Comparison of ENCODE assay signal across 35 cellular contexts in genomic region chr6:35879151-35879550, GRCh38.
"Had no signal": no experiment of that assay in that cellular context is flagged by ENCODE, and none has a peak within 500 bp of the region (broad histone marks: within the 10 kb centered on the region; RNA-seq: fewer than 3 reads in every experiment).

No MANE protein-coding gene starts in this region.

- H3K27me3 ChIP-seq: MG63 had no signal

- H3K4me3 ChIP-seq: MG63 had no signal

- DNase-seq: Karpas-422, Kasumi-1, MG63, MM.1S, MV-4-11, NCI-H1048, NCI-H1092, NCI-H1092 treated with DMSO at 0.1 percent for 48 hours, NCI-H1105, NCI-H1105 treated with DMSO at 0.1 percent for 48 hours, NCI-H1417, NCI-H1417 treated with DMSO at 0.1 percent for 48 hours, NCI-H1436, NCI-H1436 treated with DMSO at 0.1 percent for 48 hours, NCI-H146, NCI-H1694, NCI-H1694 treated with DMSO at 0.1 percent for 48 hours, NCI-H187, NCI-H187 treated with DMSO at 0.1 percent for 48 hours, NCI-H1930, NCI-H2029, NCI-H2029 treated with DMSO at 0.1 percent for 48 hours, NCI-H2081, NCI-H2081 treated with DMSO at 0.1 percent for 48 hours, NCI-H2107, NCI-H2171, NCI-H2171 treated with DMSO at 0.1 percent for 48 hours, NCI-H2227 treated with DMSO at 0.1 percent for 48 hours, NCI-H226, NCI-H345, NCI-H446, NCI-H446 treated with DMSO at 0.1 percent for 48 hours, NCI-H510A, NCI-H510A treated with DMSO at 0.1 percent for 48 hours, NCI-H524 had no signal
